Comparison of ENCODE assay signal across 29 cellular contexts in genomic region chr7:102392332-102392731, GRCh38. TPM values are rescaled to one million over a fixed set of nuclear protein-coding genes. Genes with fewer than 3 reads are reported as not detected.
"Had no signal": no experiment of that assay in that cellular context is flagged by ENCODE, and none has a peak within 500 bp of the region (broad histone marks: within the 10 kb centered on the region; RNA-seq: fewer than 3 reads in every experiment).

No MANE protein-coding gene starts in this region.

- H3K4me3 Mint-ChIP-seq: activated B cell treated with CpG ODN at 0.5 μM for 24 hours; activated CD4-positive, alpha-beta T cell treated with anti-CD3 and anti-CD28 coated beads, Interleukin-2, amount 10 ng/mL, durations not matched to agents 24 days and 14 days; activated naive CD4-positive, alpha-beta T cell treated with anti-CD3 and anti-CD28 coated beads, Interleukin-2, amount 10 ng/mL, durations not matched to agents 7 days and 5 days; activated naive CD8-positive, alpha-beta T cell treated with anti-CD3 and anti-CD28 coated beads for 36 hours; activated T-helper 17 cell treated with anti-CD3 and anti-CD28 coated beads, Interleukin-2, amount 50 U/mL, for 72 hours; T-helper 1 cell treated with Interleukin-12 subunit alpha and Interleukin-12 subunit beta and Interleukin-4 antibody, amounts not matched to agents 30 μg/mL and 1 μg/mL, for 36 hours had no signal

- H3K36me3 ChIP-seq: cardiac muscle cell had no signal

- H3K4me3 ChIP-seq: cardiac muscle cell had no signal

- H3K27me3 Mint-ChIP-seq: activated B cell treated with CpG ODN at 0.5 μM for 24 hours; activated CD4-positive, alpha-beta T cell treated with anti-CD3 and anti-CD28 coated beads, Interleukin-2, amount 10 ng/mL, durations not matched to agents 24 days and 14 days; activated naive CD4-positive, alpha-beta T cell treated with anti-CD3 and anti-CD28 coated beads, Interleukin-2, amount 10 ng/mL, durations not matched to agents 7 days and 5 days; activated naive CD8-positive, alpha-beta T cell treated with anti-CD3 and anti-CD28 coated beads for 36 hours; activated T-helper 17 cell treated with anti-CD3 and anti-CD28 coated beads, Interleukin-2, amount 50 U/mL, for 72 hours had no signal

- DNase-seq: activated B cell treated with CpG ODN at 0.5 μM for 24 hours; activated CD4-positive, alpha-beta T cell treated with anti-CD3 and anti-CD28 coated beads for 1 hour; activated CD4-positive, alpha-beta T cell treated with anti-CD3 and anti-CD28 coated beads, Interleukin-2, amount 10 ng/mL, durations not matched to agents 24 days and 14 days; activated CD4-positive, alpha-beta T cell treated with anti-CD3 and anti-CD28 coated beads, Interleukin-2, amount 50 U/mL, for 48 hours; activated gamma-delta T cell treated with Interleukin-2 at 50 U/mL for 16 hours; activated naive CD4-positive, alpha-beta T cell treated with anti-CD3 and anti-CD28 coated beads, Interleukin-2, amount 10 ng/mL, durations not matched to agents 7 days and 5 days; activated naive CD8-positive, alpha-beta T cell treated with anti-CD3 and anti-CD28 coated beads for 36 hours; activated T-cell treated with anti-CD3 and anti-CD28 coated beads for 4 hours; activated T-cell treated with anti-CD3 and anti-CD28 coated beads, Interleukin-2, amount 50 U/mL, for 48 hours; brain microvascular endothelial cell; cerebellar nuclear complex; KG1; NCI-H1092; NCI-H1417; NCI-H1930; NCI-H2171 treated with DMSO at 0.1 percent for 48 hours; NCI-H345; NCI-H510A treated with DMSO at 0.1 percent for 48 hours; NCI-H69; NK-92 treated with Interleukin-12 subunit alpha and Interleukin-12 subunit beta, amount 100 ng/mL, for 24 hours; PC-3; SHP77 treated with DMSO at 0.1 percent for 48 hours had no signal

- H3K27me3 ChIP-seq: brain microvascular endothelial cell, cardiac muscle cell had no signal

- ATAC-seq: activated T-helper 17 cell treated with anti-CD3 and anti-CD28 coated beads, Interleukin-2, amount 50 U/mL, for 72 hours; PC-3 had no signal

- H3K27ac ChIP-seq: brain microvascular endothelial cell, cardiac muscle cell had no signal

- H3K9me3 Mint-ChIP-seq: activated B cell treated with CpG ODN at 0.5 μM for 24 hours; activated CD4-positive, alpha-beta T cell treated with anti-CD3 and anti-CD28 coated beads, Interleukin-2, amount 10 ng/mL, durations not matched to agents 24 days and 14 days; activated naive CD4-positive, alpha-beta T cell treated with anti-CD3 and anti-CD28 coated beads, Interleukin-2, amount 10 ng/mL, durations not matched to agents 7 days and 5 days; activated naive CD8-positive, alpha-beta T cell treated with anti-CD3 and anti-CD28 coated beads for 36 hours; activated T-helper 17 cell treated with anti-CD3 and anti-CD28 coated beads, Interleukin-2, amount 50 U/mL, for 72 hours; T-helper 1 cell treated with Interleukin-12 subunit alpha and Interleukin-12 subunit beta and Interleukin-4 antibody, amounts not matched to agents 30 μg/mL and 1 μg/mL, for 36 hours had no signal

- H3K27ac Mint-ChIP-seq: activated CD4-positive, alpha-beta T cell treated with anti-CD3 and anti-CD28 coated beads, Interleukin-2, amount 10 ng/mL, durations not matched to agents 24 days and 14 days; activated naive CD4-positive, alpha-beta T cell treated with anti-CD3 and anti-CD28 coated beads, Interleukin-2, amount 10 ng/mL, durations not matched to agents 7 days and 5 days; activated naive CD8-positive, alpha-beta T cell treated with anti-CD3 and anti-CD28 coated beads for 36 hours; activated T-helper 17 cell treated with anti-CD3 and anti-CD28 coated beads, Interleukin-2, amount 50 U/mL, for 72 hours; T-helper 1 cell treated with Interleukin-12 subunit alpha and Interleukin-12 subunit beta and Interleukin-4 antibody, amounts not matched to agents 30 μg/mL and 1 μg/mL, for 36 hours had no signal

RNA-seq across cellular contexts. Expression of gene SPDYE6, which starts 36.1 kb away (rescaled TPM):
- total RNA-seq: activated B cell treated with CpG ODN at 0.5 μM for 24 hours; activated CD4-positive, alpha-beta T cell treated with anti-CD3 and anti-CD28 coated beads, Interleukin-2, amount 10 ng/mL, durations not matched to agents 24 days and 14 days; activated CD8-positive, alpha-beta memory T cell treated with anti-CD3 and anti-CD28 coated beads for 36 hours; activated naive CD8-positive, alpha-beta T cell treated with anti-CD3 and anti-CD28 coated beads for 36 hours; activated T-helper 17 cell treated with anti-CD3 and anti-CD28 coated beads, Interleukin-2, amount 50 U/mL, for 72 hours; cardiac muscle cell; LHCN-M2; M059J; PC-3; SK-MEL-5 had no signal
